22 cellular contexts compared by ENCODE assay signal in the genomic region with DNA sequence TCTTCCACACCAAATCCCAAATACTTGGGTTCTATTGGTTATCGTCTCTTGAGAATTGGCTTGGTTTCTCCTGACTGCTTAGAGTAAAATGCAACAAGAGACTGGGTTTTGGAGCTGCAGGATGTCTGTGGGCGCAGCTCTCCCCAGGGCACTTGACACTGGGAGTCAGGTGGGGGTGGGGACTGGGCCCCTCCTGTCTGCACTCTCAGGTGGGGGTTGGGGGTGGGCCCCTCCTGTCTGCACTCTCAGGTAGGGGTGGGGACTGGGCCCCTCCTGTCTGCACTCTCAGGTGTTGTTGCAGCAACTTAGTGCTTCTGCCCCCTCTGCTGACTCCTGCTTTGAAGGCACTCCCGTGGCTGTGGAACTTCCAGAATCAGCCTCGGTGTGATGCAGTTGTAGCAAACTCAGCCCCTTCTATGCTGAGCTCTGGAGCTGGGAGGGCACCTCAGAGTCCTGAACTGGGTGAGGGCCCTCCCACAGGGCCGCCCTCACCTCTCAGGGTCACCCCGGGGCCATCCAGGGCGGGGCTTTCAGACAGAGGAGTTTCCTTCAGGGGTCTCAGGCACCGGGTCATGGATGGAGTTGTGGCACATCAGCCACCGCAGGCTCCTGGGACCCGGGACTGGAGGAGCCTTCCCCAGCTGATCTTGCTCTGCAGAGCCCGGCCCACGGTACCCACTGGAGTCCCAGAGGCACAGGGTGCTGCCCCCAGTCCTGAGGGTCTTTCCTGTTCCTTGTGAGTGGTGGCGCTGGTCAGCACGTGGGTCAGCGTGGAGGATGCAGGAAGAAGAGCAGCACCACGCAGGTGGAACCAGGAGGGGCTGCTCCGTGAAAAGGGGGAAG. TPM values are rescaled to one million over a fixed set of nuclear protein-coding genes. Genes with fewer than 3 reads are reported as not detected.
A peak's percentile ranks its signal among the peaks of the same experiment; 100 is the strongest.
DNase-seq lines count a peak whose midpoint lies in the region; ATAC-seq, FAIRE-seq and TF ChIP-seq lines count a peak whose summit lies in the region.
"Had no signal": no experiment of that assay in that cellular context is flagged by ENCODE, and none has a peak within 500 bp of the region (broad histone marks: within the 10 kb centered on the region; RNA-seq: fewer than 3 reads in every experiment).

No MANE protein-coding gene starts in this region.

- no peaks in the 10 kb centered on the region for H3K9me1 ChIP-seq in K562 (ENCODE audit: control insufficient read depth, insufficient read depth, low read length)

- no peaks in the 10 kb centered on the region for H3K79me2 ChIP-seq in K562 (ENCODE audit: control insufficient read depth, insufficient read depth, low read length)

- peaks cover 44% of the 10 kb centered on the region for H3K27me3 Mint-ChIP-seq in stimulated activated memory B cell treated with anti-CD40 and anti-IgM and Interleukin-4, amounts not matched to agents 10 μg/mL and 1 μg/mL and 100 μg/mL, for 72 hours
- H3K27me3 Mint-ChIP-seq: CD4-positive, CD25-positive, alpha-beta regulatory T cell had no signal

- DNase-seq in GM13976 (ENCODE audit: low spot score) (peak; percentile 10), K562 (ENCODE audit: extremely low read depth in 1 of 4, low spot score in 3 of 4) (peak in 1 of 4 experiments; percentile 8), kidney (peak; percentile 61), GDM1 (lab: John Stamatoyannopoulos, UW) (no peak), NCI-H69 (lab: John Stamatoyannopoulos, UW) (no peak)
- DNase-seq in central memory CD4-positive, alpha-beta T cell, result no peak
- DNase-seq: ACHN; BE2C; C1 segment of cervical spinal cord; Caco-2; CD4-positive, CD25-positive, alpha-beta regulatory T cell; GF-D8 had no signal

- H3K9me3 Mint-ChIP-seq in stimulated activated memory B cell treated with anti-CD40 and anti-IgM and Interleukin-4, amounts not matched to agents 10 μg/mL and 1 μg/mL and 100 μg/mL, for 72 hours, result no peaks in the 10 kb centered on the region

- no peak for TF ChIP-seq POLR2A in K562 (conservative IDR thresholded peaks at IDR 0.05)

- no peak overlapping the region for H3K4me3 Mint-ChIP-seq in stimulated activated memory B cell treated with anti-CD40 and anti-IgM and Interleukin-4, amounts not matched to agents 10 μg/mL and 1 μg/mL and 100 μg/mL, for 72 hours
- H3K4me3 Mint-ChIP-seq: CD4-positive, CD25-positive, alpha-beta regulatory T cell had no signal

- intact Hi-C loops in K562 (cut with micrococcal nuclease), result no loop called here
- intact Hi-C loops in kidney (cut with DNase I), result no loop called here

- in situ Hi-C loops in GM13976 (cut with MboI; ENCODE audit: low sequenced_read_pairs, unreplicated experiment), result loop anchor here (10.0 to 25.0 kb wide), 2 partner anchors 136 to 1619 kb away; a partner anchor contains a TSS
- in situ Hi-C loops in K562 (cut with MboI), result loop anchor here (5.0 kb wide), 1 partner anchor 134 kb away; no protein-coding TSS in a partner anchor

- WGBS in K562 (ENCODE audit: insufficient coverage, low coverage, missing lambda C conversion rate), result 22% methylated on average over 17 of the region's 17 CpGs

- TF ChIP-seq EP300 in K562 (IDR thresholded peaks at IDR 0.05; ENCODE audit: low read length), result no peak

- H3K4me3 ChIP-seq in K562, result no peak overlapping the region
- no peak overlapping the region for H3K4me3 ChIP-seq in kidney (ENCODE audit: low read length in 2 of 2)
- H3K4me3 ChIP-seq: HAP-1 had no signal

- TF ChIP-seq RAD21 in K562 (CRISPR knock-in tag; conservative IDR thresholded peaks at IDR 0.05 in 1 of 2, IDR thresholded peaks at IDR 0.05 in 1 of 2), result no peak

- H3K36me3 Mint-ChIP-seq in stimulated activated memory B cell treated with anti-CD40 and anti-IgM and Interleukin-4, amounts not matched to agents 10 μg/mL and 1 μg/mL and 100 μg/mL, for 72 hours, result no peaks in the 10 kb centered on the region
- H3K36me3 Mint-ChIP-seq: CD4-positive, CD25-positive, alpha-beta regulatory T cell had no signal

- no peak overlapping the region for H3K27ac ChIP-seq in K562 (ENCODE audit: extremely low read depth, low read depth, low read length)
- H3K27ac ChIP-seq in kidney (ENCODE audit: low read depth in 2 of 2, low read length in 2 of 2), result no peak overlapping the region

- no peak overlapping the region for H3K27ac Mint-ChIP-seq in stimulated activated memory B cell treated with anti-CD40 and anti-IgM and Interleukin-4, amounts not matched to agents 10 μg/mL and 1 μg/mL and 100 μg/mL, for 72 hours
- H3K27ac Mint-ChIP-seq: CD4-positive, CD25-positive, alpha-beta regulatory T cell had no signal

- CTCF ChIA-PET in K562 (lab: Yijun Ruan, JAX; ENCODE audit: low intra/inter-chr PET ratio), result no interaction called here

- H3K9ac ChIP-seq in K562 (ENCODE audit: insufficient read depth in 1 of 2, low read depth in 2 of 2, low read length in 2 of 2) (no peak overlapping the region), kidney (ENCODE audit: low read length in 2 of 2) (no peak overlapping the region)

- no peaks in the 10 kb centered on the region for H3K36me3 ChIP-seq in K562 (ENCODE audit: control insufficient read depth, insufficient read depth, low read length)
- H3K36me3 ChIP-seq in kidney (ENCODE audit: control insufficient read depth in 1 of 2, insufficient read depth in 2 of 2, low read length in 2 of 2), result no peaks in the 10 kb centered on the region
- H3K36me3 ChIP-seq: BE2C, HAP-1 had no signal

- no peak for TF ChIP-seq CTCF in GM13976 (IDR thresholded peaks at IDR 0.05; ENCODE audit: borderline replicate concordance, control extremely low read depth, extremely low read depth, insufficient read depth, missing control alignments)
- no peak for TF ChIP-seq CTCF in K562 (IDR thresholded peaks at IDR 0.05 in 2 of 3, conservative IDR thresholded peaks at IDR 0.05 in 1 of 3; ENCODE audit: insufficient read depth in 2 of 3, low read depth in 1 of 3, low read length in 3 of 3)
- TF ChIP-seq CTCF in kidney (IDR thresholded peaks at IDR 0.05; ENCODE audit: borderline replicate concordance, extremely low read depth, insufficient read depth), result no peak

- BruUV-seq in K562 (replicated peaks; lab: Mats Ljungman, UMichigan), result no TSS peak

- H3K4me1 Mint-ChIP-seq in stimulated activated memory B cell treated with anti-CD40 and anti-IgM and Interleukin-4, amounts not matched to agents 10 μg/mL and 1 μg/mL and 100 μg/mL, for 72 hours, result no peaks in the 10 kb centered on the region

- no peaks in the 10 kb centered on the region for H3K27me3 ChIP-seq in K562 (ENCODE audit: control insufficient read depth in 2 of 2, insufficient read depth in 2 of 2, low read length in 2 of 2)
- H3K27me3 ChIP-seq: BE2C had no signal

- H3K9me3 ChIP-seq in K562 (replicated peaks; ENCODE audit: control insufficient read depth, insufficient read depth, low read depth, low read length), result no peaks in the 10 kb centered on the region
- no peaks in the 10 kb centered on the region for H3K9me3 ChIP-seq in kidney (ENCODE audit: control insufficient read depth in 1 of 2, low read length in 2 of 2)
- H3K9me3 ChIP-seq: BE2C, Caco-2, HAP-1 had no signal

- peaks cover 11 to 14% of the 10 kb centered on the region in 2 experiments for H3K4me1 ChIP-seq in K562 (replicated peaks in 1 of 2; ENCODE audit: control insufficient read depth in 2 of 2, insufficient read depth in 2 of 2, low read length in 2 of 2)
- H3K4me1 ChIP-seq in kidney (ENCODE audit: control insufficient read depth in 1 of 2, insufficient read depth in 1 of 2, low read depth in 1 of 2, low read length in 2 of 2), result no peaks in the 10 kb centered on the region
- H3K4me1 ChIP-seq: BE2C, Caco-2, HAP-1 had no signal

- H3K4me2 ChIP-seq in K562 (ENCODE audit: insufficient read depth, low read length), result no peak overlapping the region

- H2AFZ ChIP-seq in K562 (ENCODE audit: low read depth, low read length), result no peak overlapping the region

- no peaks in the 10 kb centered on the region for H4K20me1 ChIP-seq in K562 (replicated peaks; ENCODE audit: control insufficient read depth, insufficient read depth, low read length)

- ATAC-seq in K562, result no peak
- peak; percentile 40 for ATAC-seq in stimulated activated memory B cell treated with anti-CD40 and anti-IgM and Interleukin-4, amounts not matched to agents 10 μg/mL and 1 μg/mL and 100 μg/mL, for 72 hours
- ATAC-seq in GM19023 (IDR thresholded peaks at IDR 0.05; ENCODE audit: unreplicated experiment), result no peak

- FAIRE-seq in K562 (lab: Jason Lieb, UNC) (no peak), kidney (lab: Jason Lieb, UNC) (no peak)
- FAIRE-seq: A204.1, D721Med, GM12891, GM18507 had no signal

- POLR2A ChIA-PET in K562 (lab: Yijun Ruan, JAX), result no interaction called here

RNA-seq across cellular contexts. Expression of a gene that starts 22.9 kb away (rescaled TPM):
- not detected in 2 replicates for total RNA-seq in K562 (2011; cell fraction: chromatin; rRNA removed; ENCODE audit: low replicate concordance)
- not detected in 2 replicates for total RNA-seq in K562 (2011; cell fraction: nucleolus; rRNA removed)
- not detected in 2 replicates for total RNA-seq in K562 (2011; cell fraction: nucleoplasm; rRNA removed)
- not detected in 2 replicates for total RNA-seq in K562 (2014; rRNA removed)
- total RNA-seq in K562 (2014; rRNA removed; fragmentation: Illumina TruSeq; extraction: Trizol), result not detected in 2 replicates
- not detected in 2 replicates for total RNA-seq in K562 (2015; rRNA removed; fragmentation: Illumina TruSeq; extraction: Trizol)
- not detected in 2 replicates for total RNA-seq in K562 (2021)
- not detected in 2 replicates for polyA plus RNA-seq in K562 (2011; rRNA removed)
- polyA plus RNA-seq in K562 (2011; cell fraction: cytosol; rRNA removed), result not detected in 2 replicates
- polyA plus RNA-seq in K562 (2011; cell fraction: nucleus; rRNA removed), result not detected in 2 replicates
- polyA plus RNA-seq in K562 (2012), result not detected in 2 replicates
- polyA plus RNA-seq in K562 (2014; fragmentation: Illumina TruSeq; extraction: Trizol), result not detected in 2 replicates
- polyA plus RNA-seq in K562 (2014; fragmentation: Nextera tagmentation; extraction: Ambion mirVana), result not detected
- not detected in 2 replicates for polyA plus RNA-seq in K562 (2014; rRNA removed)
- not detected in 2 replicates for polyA minus RNA-seq in K562 (2011; rRNA and poly(A)+ RNA removed)
- polyA minus RNA-seq in K562 (2011; cell fraction: cytosol; rRNA and poly(A)+ RNA removed), result not detected in 2 replicates
- polyA minus RNA-seq in K562 (2011; cell fraction: nucleus; rRNA and poly(A)+ RNA removed), result not detected in 2 replicates
- not detected for total RNA-seq in kidney
- polyA plus RNA-seq in kidney (ENCODE audit: insufficient read depth, low read depth, low replicate concordance), result not detected
- total RNA-seq: Caco-2; CD4-positive, CD25-positive, alpha-beta regulatory T cell; Daoy; H4; HT-29 had no signal
- polyA plus RNA-seq: CD4-positive, CD25-positive, alpha-beta regulatory T cell had no signal

Comparison
In these comparisons a context has a peak if more than half of its experiments do, and no peak if none do; other contexts are left out.
1. DNase-seq: peak in GM13976 (single experiment) and kidney (single experiment); none in GDM1 (single experiment), NCI-H69 (single experiment) and central memory CD4-positive, alpha-beta T cell (single experiment).